Comparison of ENCODE assay signal across 9 cellular contexts in genomic region chr14:90109858-90110257, GRCh38. TPM values are rescaled to one million over a fixed set of nuclear protein-coding genes. Genes with fewer than 3 reads are reported as not detected.
DNase-seq lines count a peak whose midpoint lies in the region; ATAC-seq and TF ChIP-seq lines count a peak whose summit lies in the region.
"Had no signal": no experiment of that assay in that cellular context is flagged by ENCODE, and none has a peak within 500 bp of the region (broad histone marks: within the 10 kb centered on the region; RNA-seq: fewer than 3 reads in every experiment).

No MANE protein-coding gene starts in this region.

- H3K4me3 ChIP-seq in AG09309 (ENCODE audit: control insufficient read depth, low read depth, low read length), result no peak overlapping the region

- H3K4me1 Mint-ChIP-seq in glutamatergic neuron (ENCODE audit: low read depth, unreplicated experiment), result no peaks in the 10 kb centered on the region

- H3K36me3 Mint-ChIP-seq in glutamatergic neuron (ENCODE audit: unreplicated experiment), result no peaks in the 10 kb centered on the region

- no peak for ATAC-seq in HG03521 (IDR thresholded peaks at IDR 0.05; ENCODE audit: unreplicated experiment)
- ATAC-seq: activated CD4-positive, CD25-positive, alpha-beta regulatory T cell treated with anti-CD3 and anti-CD28 coated beads, Interleukin-2, amount 50 U/mL, for 24 hours had no signal

- no peak overlapping the region for H3K27ac Mint-ChIP-seq in glutamatergic neuron (ENCODE audit: unreplicated experiment)

- no peaks in the 10 kb centered on the region for H3K27me3 Mint-ChIP-seq in glutamatergic neuron (ENCODE audit: unreplicated experiment)

- DNase-seq in AG09309 (ENCODE audit: low read depth) (no peak), ELF-1 (ENCODE audit: low read depth, low spot score) (peak; percentile 70), OCI-M1 (lab: John Stamatoyannopoulos, UW) (peak; percentile 4), glutamatergic neuron (peak; percentile 18), NCI-H187 (lab: John Stamatoyannopoulos, UW) (no peak)
- DNase-seq in activated effector memory CD4-positive, alpha-beta T cell treated with anti-CD3 and anti-CD28 coated beads, Interleukin-2, amount 50 U/mL, for 16 hours, result no peak
- no peak for DNase-seq in activated T-cell treated with anti-CD3 and anti-CD28 coated beads, Interleukin-2, amount 50 U/mL, for 1 hour

- H3K9me3 Mint-ChIP-seq in glutamatergic neuron (ENCODE audit: unreplicated experiment), result peaks cover 5% of the 10 kb centered on the region

- H3K4me3 Mint-ChIP-seq in glutamatergic neuron (ENCODE audit: unreplicated experiment), result no peak overlapping the region

- TF ChIP-seq CTCF in AG09309 (IDR thresholded peaks at IDR 0.05; ENCODE audit: control insufficient read depth, insufficient read depth, low read depth, low read length, missing control alignments), result peak; percentile 20
- peak; percentile 36 for TF ChIP-seq CTCF in glutamatergic neuron (IDR thresholded peaks at IDR 0.05; ENCODE audit: partially characterized antibody, unreplicated experiment)

RNA-seq across cellular contexts. Expression of gene KCNK13, which starts 48.1 kb away (rescaled TPM):
- not detected for total RNA-seq in glutamatergic neuron (ENCODE audit: unreplicated experiment)

Comparison
In these comparisons a context has a peak if more than half of its experiments do, and no peak if none do; other contexts are left out.
1. DNase-seq: peak in ELF-1 (single experiment), OCI-M1 (single experiment) and glutamatergic neuron (single experiment); none in AG09309 (single experiment), activated effector memory CD4-positive, alpha-beta T cell treated with anti-CD3 and anti-CD28 coated beads, Interleukin-2, amount 50 U/mL, for 16 hours (single experiment), NCI-H187 (0 of 2) and activated T-cell treated with anti-CD3 and anti-CD28 coated beads, Interleukin-2, amount 50 U/mL, for 1 hour (single experiment).